In the genomic region with DNA sequence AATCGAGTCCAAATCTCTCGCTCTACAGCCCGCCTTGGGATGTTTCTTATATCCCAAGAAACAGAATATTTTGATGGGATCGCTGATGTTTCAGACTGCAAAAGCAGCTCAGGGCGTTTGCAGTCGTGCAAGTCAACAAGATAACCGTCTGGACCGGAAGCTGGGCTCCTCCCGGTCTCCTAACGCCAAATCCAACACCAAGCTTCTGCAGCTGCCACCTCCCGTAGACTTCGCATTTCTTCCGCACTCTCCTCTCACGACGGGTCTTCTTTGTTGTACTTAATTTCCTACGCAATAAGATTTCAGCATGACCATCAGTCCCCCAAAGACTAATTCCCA, we compare ENCODE assay signal across 8 cellular contexts. TPM values are rescaled to one million over a fixed set of nuclear protein-coding genes. Genes with fewer than 3 reads are reported as not detected.
DNase-seq lines count a peak whose midpoint lies in the region; ATAC-seq and TF ChIP-seq lines count a peak whose summit lies in the region.
"Not testable (repeated sequence)": the region's sequence is repeated elsewhere in the genome, so short reads cannot be mapped to it uniquely, and the experiment has no call there.

No MANE protein-coding gene starts in this region.

- not testable (repeated sequence) for TF ChIP-seq POLR2A in gastrocnemius medialis (IDR thresholded peaks at IDR 0.05)

- H4K20me1 ChIP-seq in Karpas-422 (ENCODE audit: insufficient read depth, low read depth, low read length) = not testable (repeated sequence)

- in situ Hi-C loops in gastrocnemius medialis (cut with MboI; ENCODE audit: low sequenced_read_pairs in 4 of 4) = not testable (repeated sequence)

- H3K27ac Mint-ChIP-seq in activated T-helper 17 cell treated with anti-CD3 and anti-CD28 coated beads, Interleukin-2, amount 50 U/mL, for 72 hours = peak overlapping the region; percentile 87

- H3K79me2 ChIP-seq in Karpas-422 (ENCODE audit: low read length) = peaks cover 40% of the 10 kb centered on the region

- H3K4me3 Mint-ChIP-seq in activated T-helper 17 cell treated with anti-CD3 and anti-CD28 coated beads, Interleukin-2, amount 50 U/mL, for 72 hours = peak overlapping the region; percentile 99

- not testable (repeated sequence) for DNase-seq in BJ (ENCODE audit: low read depth); Karpas-422; epithelial cell of esophagus (ENCODE audit: low read depth)
- DNase-seq in gastrocnemius medialis = peak; percentile 25 to 58

- under 1% methylated on average over 12 of the region's 16 CpGs for WGBS in liver

- H2AFZ ChIP-seq in Karpas-422 (ENCODE audit: low read length) = not testable (repeated sequence)

- not testable (repeated sequence) for H3K9me3 ChIP-seq in Karpas-422 (ENCODE audit: low read length); liver (ENCODE audit: control insufficient read depth in 4 of 4, low read length in 3 of 4); gastrocnemius medialis

- POLR2A ChIA-PET in BJ (lab: Charles Lee) = not testable (repeated sequence)

- ATAC-seq in GM19397 (IDR thresholded peaks at IDR 0.05; ENCODE audit: unreplicated experiment) (peak; percentile 27), HG02884 (IDR thresholded peaks at IDR 0.05; ENCODE audit: unreplicated experiment) (peak; percentile 29), gastrocnemius medialis (peak; percentile 79 to 80)
- peak; percentile 53 for ATAC-seq in activated T-helper 17 cell treated with anti-CD3 and anti-CD28 coated beads, Interleukin-2, amount 50 U/mL, for 72 hours (replicated peaks)

- H3K4me3 ChIP-seq in BJ (ENCODE audit: low read depth, low read length) = peak overlapping the region; percentile 61
- peak overlapping the region; percentile 71 for H3K4me3 ChIP-seq in Karpas-422 (ENCODE audit: low read length)
- peak overlapping the region; percentile 75 for H3K4me3 ChIP-seq in epithelial cell of esophagus (ENCODE audit: low read length)
- H3K4me3 ChIP-seq in liver (ENCODE audit: low read depth in 1 of 3, low read length in 3 of 3) = peak overlapping the region; percentile 62 to 85 (median 83)
- H3K4me3 ChIP-seq in gastrocnemius medialis = peak overlapping the region; percentile 59 to 78 (median 64)

- H3K4me1 ChIP-seq in Karpas-422 (ENCODE audit: low read length) = peaks cover 20% of the 10 kb centered on the region
- H3K4me1 ChIP-seq in liver (ENCODE audit: control insufficient read depth in 4 of 4, insufficient read depth in 4 of 4, low read length in 3 of 4); gastrocnemius medialis: not testable (repeated sequence)

- H3K36me3 ChIP-seq in BJ (ENCODE audit: control insufficient read depth, insufficient read depth, low read length); Karpas-422 (ENCODE audit: insufficient read depth, low read length); liver (ENCODE audit: control insufficient read depth in 4 of 4, insufficient read depth in 3 of 4, low read depth in 1 of 4, low read length in 3 of 4); gastrocnemius medialis: not testable (repeated sequence)

- CTCF ChIA-PET in BJ (lab: Yijun Ruan, JAX) = not testable (repeated sequence)

- not testable (repeated sequence) for TF ChIP-seq CTCF in BJ (IDR thresholded peaks at IDR 0.05; ENCODE audit: insufficient read depth, low read depth, low read length); epithelial cell of esophagus (IDR thresholded peaks at IDR 0.05; ENCODE audit: insufficient read depth, low read depth, low read length, missing control alignments); liver (IDR thresholded peaks at IDR 0.05; ENCODE audit: low read depth, low read length, missing input control); gastrocnemius medialis (IDR thresholded peaks at IDR 0.05 in 4 of 5, conservative IDR thresholded peaks at IDR 0.05 in 1 of 5)

- peak overlapping the region; percentile 56 for H3K4me2 ChIP-seq in Karpas-422 (ENCODE audit: low read depth, low read length, poor library complexity, severe bottlenecking)

- not testable (repeated sequence) for H3K9me2 ChIP-seq in Karpas-422 (replicated peaks; ENCODE audit: insufficient read depth, low read length)

- H3K9ac ChIP-seq in Karpas-422 (ENCODE audit: low read length) (peak overlapping the region; percentile 77), liver (ENCODE audit: low read depth in 1 of 2, low read length in 2 of 2) (peak overlapping the region in 1 of 2 donors; percentile 87)

- H3K27ac ChIP-seq in Karpas-422 (ENCODE audit: low read length) = peak overlapping the region; percentile 87
- H3K27ac ChIP-seq in liver (ENCODE audit: low read depth in 1 of 2, low read length in 2 of 2) = peak overlapping the region; percentile 74 to 82
- peak overlapping the region; percentile 76 to 85 (median 84) for H3K27ac ChIP-seq in gastrocnemius medialis

- not testable (repeated sequence) for H3K9me3 Mint-ChIP-seq in activated T-helper 17 cell treated with anti-CD3 and anti-CD28 coated beads, Interleukin-2, amount 50 U/mL, for 72 hours

- not testable (repeated sequence) for H3K27me3 ChIP-seq in BJ (ENCODE audit: control insufficient read depth, insufficient read depth, low read length); Karpas-422 (ENCODE audit: low read length); liver (ENCODE audit: control insufficient read depth in 4 of 4, insufficient read depth in 4 of 4, low read length in 3 of 4); gastrocnemius medialis

- not testable (repeated sequence) for H3K4me1 Mint-ChIP-seq in activated T-helper 17 cell treated with anti-CD3 and anti-CD28 coated beads, Interleukin-2, amount 50 U/mL, for 72 hours

- intact Hi-C loops in gastrocnemius medialis (cut with DNase I; ENCODE audit: low total_unique reads) = not testable (repeated sequence)

- H3K27me3 Mint-ChIP-seq in activated T-helper 17 cell treated with anti-CD3 and anti-CD28 coated beads, Interleukin-2, amount 50 U/mL, for 72 hours = not testable (repeated sequence)

- peaks cover 22% of the 10 kb centered on the region for H3K36me3 Mint-ChIP-seq in activated T-helper 17 cell treated with anti-CD3 and anti-CD28 coated beads, Interleukin-2, amount 50 U/mL, for 72 hours (ENCODE audit: low read depth)

- TF ChIP-seq RAD21 in liver (IDR thresholded peaks at IDR 0.05) = not testable (repeated sequence)

RNA-seq across cellular contexts. Expression of gene ARHGAP11A, which starts 0.6 kb away (rescaled TPM):
- 5.5 and 8.7 TPM in 2 replicates for polyA plus RNA-seq in BJ (2011; rRNA removed)
- polyA minus RNA-seq in BJ (2011; rRNA and poly(A)+ RNA removed) = 2.6 and 4.7 TPM in 2 replicates
- 22.2 and 35.5 TPM in 2 replicates for total RNA-seq in Karpas-422 (2014; rRNA removed; shearing (Covaris generic); ENCODE audit: low replicate concordance)
- total RNA-seq in activated T-helper 17 cell treated with anti-CD3 and anti-CD28 coated beads, Interleukin-2, amount 50 U/mL, for 72 hours = 100 to 1,000 TPM; 106 to 114 TPM
- total RNA-seq in liver = 10 to 100 TPM in 1 of 2 donors, under 1 TPM in 1; 0.42 to 20.6 TPM
- 1 to 10 TPM in 1 of 2 donors, under 1 TPM in 1; 0.46 to 1.5 TPM for polyA plus RNA-seq in liver
- total RNA-seq in gastrocnemius medialis = 1 to 10 TPM in 2 of 4 donors, under 1 TPM in 2; 0.49 to 5.3 (median 2.3) TPM

RNA-seq across cellular contexts. Expression of gene GOLGA8N, which starts 21.4 kb away (rescaled TPM):
- polyA plus RNA-seq in BJ (2011; rRNA removed) (1.9 and 2.9 TPM in 2 replicates), liver (1 to 10 TPM; 1.1 to 1.2 TPM)
- 3.1 and 5.0 TPM in 2 replicates for polyA minus RNA-seq in BJ (2011; rRNA and poly(A)+ RNA removed)
- 0.07 and 1.5 TPM in 2 replicates for total RNA-seq in Karpas-422 (2014; rRNA removed; shearing (Covaris generic); ENCODE audit: low replicate concordance)
- 1 to 10 TPM; 2.7 to 6.3 TPM for total RNA-seq in activated T-helper 17 cell treated with anti-CD3 and anti-CD28 coated beads, Interleukin-2, amount 50 U/mL, for 72 hours
- total RNA-seq in liver (1 to 10 TPM; 4.7 to 6.8 TPM), gastrocnemius medialis (1 to 10 TPM; 1.1 to 5.0 (median 1.9) TPM)

RNA-seq across cellular contexts. Expression of gene SCG5, which starts 26.8 kb away (rescaled TPM):
- 9.4 and 16.7 TPM in 2 replicates for polyA plus RNA-seq in BJ (2011; rRNA removed)
- polyA minus RNA-seq in BJ (2011; rRNA and poly(A)+ RNA removed) = 2.5 and 5.5 TPM in 2 replicates
- total RNA-seq in Karpas-422 (2014; rRNA removed; shearing (Covaris generic); ENCODE audit: low replicate concordance) = 0.83 and 1.8 TPM in 2 replicates
- total RNA-seq in activated T-helper 17 cell treated with anti-CD3 and anti-CD28 coated beads, Interleukin-2, amount 50 U/mL, for 72 hours = 1 to 10 TPM; 2.9 to 3.5 TPM
- total RNA-seq in liver = 10 to 100 TPM in 1 of 2 donors, 1 to 10 TPM in 1; 7.5 to 12.6 TPM
- 10 to 100 TPM in 1 of 2 donors, 1 to 10 TPM in 1; 2.9 to 13.4 TPM for polyA plus RNA-seq in liver
- total RNA-seq in gastrocnemius medialis = under 1 TPM in 1 of 4 donors, not detected in 3; 0.53 TPM

Comparison
In these comparisons a context has a peak if more than half of its experiments do, and no peak if none do; other contexts are left out.
1. ATAC-seq: peak in every context shown above with its lines; median percentile 80 in gastrocnemius medialis; 53 in activated T-helper 17 cell treated with anti-CD3 and anti-CD28 coated beads, Interleukin-2, amount 50 U/mL, for 72 hours; 29 in HG02884; 27 in GM19397.